In genomic region chr9:104740596-104740995, GRCh38 we compare ENCODE assay signal across 1 cellular context.
TF ChIP-seq lines count a peak whose summit lies in the region.

No MANE protein-coding gene starts in this region.

TF ChIP-seq in SK-N-SH, 30 proteins besides CTCF, POLR2A, EP300 and RAD21:
- TF ChIP-seq RXRA (IDR thresholded peaks at IDR 0.05; ENCODE audit: borderline replicate concordance, low read depth) (no peak), PBX3 (IDR thresholded peaks at IDR 0.05) (no peak), ZBTB33 (IDR thresholded peaks at IDR 0.05; ENCODE audit: borderline replicate concordance, low read depth) (no peak), GABPA (IDR thresholded peaks at IDR 0.05; ENCODE audit: low read depth) (peak; percentile 31; the same call in 1 of the 2 replicates), POLR2AphosphoS5 (IDR thresholded peaks at IDR 0.05; ENCODE audit: low read depth, low read length) (no peak), FOSL2 (IDR thresholded peaks at IDR 0.05; ENCODE audit: borderline replicate concordance, low read depth) (peak; percentile 37; the same call in 1 of the 2 replicates), TAF1 (IDR thresholded peaks at IDR 0.05; ENCODE audit: borderline replicate concordance, low read depth, low read length) (no peak), FOXM1 (IDR thresholded peaks at IDR 0.05; ENCODE audit: low read depth) (no peak), GATA2 (CRISPR knock-in tag; IDR thresholded peaks at IDR 0.05) (no peak), FOXJ3 (CRISPR knock-in tag; IDR thresholded peaks at IDR 0.05) (no peak), SMC3 (IDR thresholded peaks at IDR 0.05; ENCODE audit: low read depth, low read length) (no peak), RCOR1 (IDR thresholded peaks at IDR 0.05; ENCODE audit: low read length) (no peak)
